In genomic region chr19:30648321-30648720, GRCh38 we compare ENCODE assay signal across 21 cellular contexts.
DNase-seq lines count a peak whose midpoint lies in the region; TF ChIP-seq lines count a peak whose summit lies in the region.
"Had no signal": no experiment of that assay in that cellular context is flagged by ENCODE, and none has a peak within 500 bp of the region (broad histone marks: within the 10 kb centered on the region; RNA-seq: fewer than 3 reads in every experiment).

No MANE protein-coding gene starts in this region.

- H3K27ac ChIP-seq in endodermal cell (ENCODE audit: low read depth, low read length), result no peak overlapping the region
- H3K27ac ChIP-seq in trophoblast cell (ENCODE audit: low read depth, low read length), result no peak overlapping the region
- H3K27ac ChIP-seq: epithelial cell of prostate, upper lobe of left lung had no signal

- H3K14ac ChIP-seq in trophoblast cell (ENCODE audit: low read length), result no peak overlapping the region

- H3K79me1 ChIP-seq in trophoblast cell (ENCODE audit: low read length), result no peaks in the 10 kb centered on the region

- WGBS in endodermal cell (ENCODE audit: insufficient coverage in 1 of 2, insufficient read length in 1 of 2), 2 experiments, result 44 to 60% methylated on average over 8 of the region's 8 CpGs
- WGBS in trophoblast cell (ENCODE audit: extremely low coverage, insufficient coverage, insufficient read length), result no CpG with 5 or more reads among the region's 8 CpGs

- TF ChIP-seq CTCF in endodermal cell (conservative IDR thresholded peaks at IDR 0.05), result peak; percentile 22
- no peak for TF ChIP-seq CTCF in nephron (IDR thresholded peaks at IDR 0.05; ENCODE audit: unreplicated experiment in 3 of 3)

- H2BK120ac ChIP-seq in trophoblast cell (ENCODE audit: insufficient read depth, low read length, poor library complexity), result no peak overlapping the region

- no peak overlapping the region for H2AFZ ChIP-seq in trophoblast cell (ENCODE audit: insufficient read depth, low read length, poor library complexity)

- no peak overlapping the region for H3K18ac ChIP-seq in trophoblast cell (ENCODE audit: low read length)

- no peak overlapping the region for H3K4me2 ChIP-seq in trophoblast cell (ENCODE audit: low read length)

- no peaks in the 10 kb centered on the region for H3K27me3 ChIP-seq in endodermal cell (ENCODE audit: control insufficient read depth, insufficient read depth, low read length, poor library complexity, severe bottlenecking)
- H3K27me3 ChIP-seq in trophoblast cell (ENCODE audit: insufficient read depth, low read length), result no peaks in the 10 kb centered on the region
- H3K27me3 ChIP-seq in H7 (ENCODE audit: control insufficient read depth, insufficient read depth, low read length), result no peaks in the 10 kb centered on the region

- no peak overlapping the region for H4K12ac ChIP-seq in trophoblast cell (ENCODE audit: low read depth, low read length)

- no peak overlapping the region for H3K4me3 Mint-ChIP-seq in endodermal cell
- no peak overlapping the region for H3K4me3 Mint-ChIP-seq in nephron
- H3K4me3 Mint-ChIP-seq: CD8-positive, alpha-beta memory T cell; natural killer cell treated with Interleukin-12 subunit alpha and Interleukin-12 subunit beta and Interleukin-15 and Interleukin-18, amount 100 ng/mL, for 72 hours; stimulated activated memory B cell treated with anti-CD40 and anti-IgM and Interleukin-4, amounts not matched to agents 10 μg/mL and 1 μg/mL and 100 μg/mL, for 72 hours had no signal

- peaks cover 11% of the 10 kb centered on the region for H3K27me3 Mint-ChIP-seq in endodermal cell (ENCODE audit: insufficient read depth)
- H3K27me3 Mint-ChIP-seq in nephron (ENCODE audit: low read depth), result peaks cover 28% of the 10 kb centered on the region

- H3K4me1 Mint-ChIP-seq in endodermal cell (peaks cover 9% of the 10 kb centered on the region), nephron (peaks cover 35% of the 10 kb centered on the region)
- H3K4me1 Mint-ChIP-seq: CD8-positive, alpha-beta memory T cell; stimulated activated memory B cell treated with anti-CD40 and anti-IgM and Interleukin-4, amounts not matched to agents 10 μg/mL and 1 μg/mL and 100 μg/mL, for 72 hours had no signal

- no peaks in the 10 kb centered on the region for H3K36me3 Mint-ChIP-seq in endodermal cell (ENCODE audit: low read depth)
- no peaks in the 10 kb centered on the region for H3K36me3 Mint-ChIP-seq in nephron (ENCODE audit: low read depth)
- H3K36me3 Mint-ChIP-seq: CD8-positive, alpha-beta memory T cell; natural killer cell treated with Interleukin-12 subunit alpha and Interleukin-12 subunit beta and Interleukin-15 and Interleukin-18, amount 100 ng/mL, for 72 hours; stimulated activated memory B cell treated with anti-CD40 and anti-IgM and Interleukin-4, amounts not matched to agents 10 μg/mL and 1 μg/mL and 100 μg/mL, for 72 hours had no signal

- no peaks in the 10 kb centered on the region for H3K79me2 ChIP-seq in trophoblast cell (ENCODE audit: control insufficient read depth, insufficient read depth, low read length, poor library complexity)

- DNase-seq in AG08396 (ENCODE audit: low spot score), result peak; percentile 41
- DNase-seq in RKO (ENCODE audit: low spot score), result peak; percentile 2
- peak; percentile 68 for DNase-seq in endodermal cell
- no peak for DNase-seq in trophoblast cell
- no peak for DNase-seq in MV-4-11 (lab: John Stamatoyannopoulos, UW)
- DNase-seq in H7, result no peak
- no peak for DNase-seq in NCI-H69 (lab: John Stamatoyannopoulos, UW)
- DNase-seq: ACHN; activated CD4-positive, alpha-beta T cell treated with anti-CD3 and anti-CD28 coated beads for 4 hours; activated CD8-positive, alpha-beta memory T cell treated with anti-CD3 and anti-CD28 coated beads, Interleukin-2, amount 50 U/mL, for 4 hours; CD8-positive, alpha-beta memory T cell; EL; NCI-H2029 treated with DMSO at 0.1 percent for 48 hours; NCI-H524; T1000 had no signal

- no peak overlapping the region for H2BK5ac ChIP-seq in trophoblast cell (ENCODE audit: low read depth, low read length, poor library complexity)

- H3K27ac Mint-ChIP-seq in endodermal cell (no peak overlapping the region), nephron (peak overlapping the region in 2 of 3 experiments; percentile 41 to 78)
- H3K27ac Mint-ChIP-seq: CD8-positive, alpha-beta memory T cell; natural killer cell treated with Interleukin-12 subunit alpha and Interleukin-12 subunit beta and Interleukin-15 and Interleukin-18, amount 100 ng/mL, for 72 hours; stimulated activated memory B cell treated with anti-CD40 and anti-IgM and Interleukin-4, amounts not matched to agents 10 μg/mL and 1 μg/mL and 100 μg/mL, for 72 hours had no signal

- no peak overlapping the region for H2BK12ac ChIP-seq in trophoblast cell (ENCODE audit: low read length)

- no peak overlapping the region for H3K23ac ChIP-seq in trophoblast cell (ENCODE audit: low read length)

- no peak overlapping the region for H3K4ac ChIP-seq in trophoblast cell (ENCODE audit: low read depth, low read length)

- H3K9ac ChIP-seq in endodermal cell (ENCODE audit: extremely low read depth, low read length, poor library complexity, severe bottlenecking) (no peak overlapping the region), trophoblast cell (ENCODE audit: low read length) (no peak overlapping the region)

- no peak overlapping the region for H4K8ac ChIP-seq in trophoblast cell (ENCODE audit: low read depth, low read length)

- H3K4me3 ChIP-seq in endodermal cell (ENCODE audit: low read length) (no peak overlapping the region), trophoblast cell (ENCODE audit: low read depth, low read length) (no peak overlapping the region), H7 (ENCODE audit: insufficient read depth, low read depth, low read length) (no peak overlapping the region)
- H3K4me3 ChIP-seq: lung, upper lobe of left lung had no signal

- no peak overlapping the region for H4K91ac ChIP-seq in trophoblast cell (ENCODE audit: low read depth, low read length)

- H3K9me3 ChIP-seq in endodermal cell (ENCODE audit: control insufficient read depth, low read length), result no peaks in the 10 kb centered on the region
- H3K9me3 ChIP-seq in trophoblast cell (ENCODE audit: insufficient read depth, low read depth, low read length), result no peaks in the 10 kb centered on the region
- H3K9me3 ChIP-seq: upper lobe of left lung had no signal

- H3K9me3 Mint-ChIP-seq in endodermal cell (no peaks in the 10 kb centered on the region), nephron (peaks cover 2% of the 10 kb centered on the region)
- H3K9me3 Mint-ChIP-seq: CD8-positive, alpha-beta memory T cell; natural killer cell treated with Interleukin-12 subunit alpha and Interleukin-12 subunit beta and Interleukin-15 and Interleukin-18, amount 100 ng/mL, for 72 hours; stimulated activated memory B cell treated with anti-CD40 and anti-IgM and Interleukin-4, amounts not matched to agents 10 μg/mL and 1 μg/mL and 100 μg/mL, for 72 hours had no signal

- no peaks in the 10 kb centered on the region for H3K36me3 ChIP-seq in endodermal cell (ENCODE audit: control insufficient read depth, insufficient read depth, low read length)
- H3K36me3 ChIP-seq in trophoblast cell (ENCODE audit: control insufficient read depth in 1 of 2, insufficient read depth in 2 of 2, low read length in 2 of 2), result no peaks in the 10 kb centered on the region
- H3K36me3 ChIP-seq in H7 (replicated peaks; ENCODE audit: control insufficient read depth, insufficient read depth, low read length), result no peaks in the 10 kb centered on the region
- H3K36me3 ChIP-seq: upper lobe of left lung had no signal

- H3K4me1 ChIP-seq in endodermal cell (ENCODE audit: control insufficient read depth, insufficient read depth, low read length) (peaks cover 6% of the 10 kb centered on the region), trophoblast cell (ENCODE audit: control insufficient read depth in 1 of 2, insufficient read depth in 2 of 2, low read length in 2 of 2) (no peaks in the 10 kb centered on the region)
- H3K4me1 ChIP-seq: upper lobe of left lung had no signal

- no peak overlapping the region for H2AK5ac ChIP-seq in trophoblast cell (ENCODE audit: low read length)

Comparison
In these comparisons a context has a peak if more than half of its experiments do, and no peak if none do; other contexts are left out.
1. DNase-seq: peak in AG08396 (single experiment), RKO (single experiment) and endodermal cell (single experiment); none in trophoblast cell (0 of 2), MV-4-11 (single experiment), H7 (single experiment) and NCI-H69 (single experiment).